Comparison of ENCODE assay signal across 9 cellular contexts in the genomic region with DNA sequence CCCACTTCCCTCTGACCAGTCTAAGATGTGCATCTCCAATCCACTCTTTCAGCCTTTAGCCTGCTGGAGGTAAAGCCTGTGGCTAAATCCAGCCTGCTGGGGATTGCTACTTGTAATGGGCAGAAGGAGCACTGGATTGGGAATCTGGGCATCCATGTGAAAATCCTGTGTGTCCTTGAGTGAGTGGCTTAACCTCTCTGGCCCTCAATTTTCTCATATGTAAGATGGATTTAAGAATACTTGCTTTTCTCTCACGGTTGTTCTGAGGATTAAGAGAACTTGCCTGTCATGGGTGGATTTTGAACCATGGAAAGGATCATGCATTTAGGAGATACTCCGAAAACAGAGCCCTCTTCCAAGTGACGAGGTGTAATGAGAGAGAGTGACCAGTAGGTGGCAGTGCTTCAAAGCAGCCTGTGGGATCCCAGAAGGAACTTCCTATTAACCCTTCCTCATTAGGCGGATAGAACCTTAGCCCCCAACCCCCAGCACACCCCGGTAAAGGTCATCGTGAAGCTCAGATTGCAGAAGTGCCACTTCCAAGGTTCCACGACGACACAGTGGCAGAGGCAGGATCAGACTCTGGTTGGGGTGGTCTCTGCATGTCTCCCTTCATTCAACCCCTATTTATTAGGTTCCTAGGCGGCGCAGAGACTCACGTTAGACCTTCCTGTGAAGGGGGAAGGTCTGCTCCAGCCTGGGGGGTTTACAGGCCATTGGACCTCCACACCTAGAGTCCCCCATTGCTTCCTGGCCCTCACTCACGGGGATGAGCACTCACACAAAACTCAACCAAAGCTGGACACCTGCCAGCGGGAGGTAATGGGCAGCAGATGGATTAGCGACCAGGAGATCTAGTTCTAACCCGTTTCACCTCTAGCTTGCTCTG.
DNase-seq lines count a peak whose midpoint lies in the region; ATAC-seq, FAIRE-seq and TF ChIP-seq lines count a peak whose summit lies in the region.
"Had no signal": no experiment of that assay in that cellular context is flagged by ENCODE, and none has a peak within 500 bp of the region (broad histone marks: within the 10 kb centered on the region; RNA-seq: fewer than 3 reads in every experiment).

No MANE protein-coding gene starts in this region.

- TF ChIP-seq CTCF in cardiac fibroblast (IDR thresholded peaks at IDR 0.05; ENCODE audit: low read depth, low read length) (peak; percentile 90), kidney (IDR thresholded peaks at IDR 0.05; ENCODE audit: borderline replicate concordance, extremely low read depth, insufficient read depth) (peak; percentile 87)

- peaks cover 3 to 4% of the 10 kb centered on the region in 2 donors for H3K4me1 ChIP-seq in kidney (ENCODE audit: control insufficient read depth in 1 of 2, insufficient read depth in 1 of 2, low read depth in 1 of 2, low read length in 2 of 2)

- H3K9ac ChIP-seq in SK-N-MC (ENCODE audit: insufficient read length) (no peak overlapping the region), kidney (ENCODE audit: low read length in 2 of 2) (peak overlapping the region in 1 of 2 donors; percentile 19)

- H3K36me3 ChIP-seq in SK-N-MC (ENCODE audit: insufficient read depth, low read length) (no peaks in the 10 kb centered on the region), kidney (ENCODE audit: control insufficient read depth in 1 of 2, insufficient read depth in 2 of 2, low read length in 2 of 2) (no peaks in the 10 kb centered on the region)

- no peak for FAIRE-seq in kidney (lab: Jason Lieb, UNC)
- FAIRE-seq: endometrium had no signal

- DNase-seq in NCI-H1092 treated with DMSO at 0.1 percent for 48 hours (lab: John Stamatoyannopoulos, UW) (peak; percentile 57), NCI-H1092 (lab: John Stamatoyannopoulos, UW) (no peak), KG1 (lab: John Stamatoyannopoulos, UW) (peak; percentile 19), SK-N-MC (ENCODE audit: low read depth, low spot score) (peak; percentile 28), cardiac fibroblast (ENCODE audit: low read depth in 2 of 2) (peak; percentile 76), kidney (no peak)
- peak; percentile 3 to 5 for DNase-seq in stimulated activated CD4-positive, alpha-beta T cell treated with anti-CD3 and anti-CD28 coated beads, Interleukin-1b, Interleukin-23, amount 100 ng/mL, for 4 hours (ENCODE audit: low read depth in 2 of 2)

- intact Hi-C loops in kidney (cut with DNase I), result loop anchor here (5.0 kb wide), 1 partner anchor 185 kb away; no protein-coding TSS in a partner anchor

- H3K27ac ChIP-seq in SK-N-MC (no peak overlapping the region), kidney (ENCODE audit: low read depth in 2 of 2, low read length in 2 of 2) (no peak overlapping the region)

- H3K9me3 ChIP-seq in SK-N-MC (ENCODE audit: low read depth, low read length) (no peaks in the 10 kb centered on the region), kidney (ENCODE audit: control insufficient read depth in 1 of 2, low read length in 2 of 2) (no peaks in the 10 kb centered on the region)

- ATAC-seq in HG03159 (IDR thresholded peaks at IDR 0.05; ENCODE audit: unreplicated experiment), result no peak

- H3K4me3 ChIP-seq in SK-N-MC (peak overlapping the region; percentile 61), cardiac fibroblast (replicated peaks in 1 of 2; ENCODE audit: low read depth in 2 of 2, low read length in 2 of 2) (no peak overlapping the region), kidney (ENCODE audit: low read length in 2 of 2) (peak overlapping the region; percentile 43 to 48)

Comparison
In these comparisons a context has a peak if more than half of its experiments do, and no peak if none do; other contexts are left out.
1. DNase-seq: peak in NCI-H1092 treated with DMSO at 0.1 percent for 48 hours (single experiment), KG1 (single experiment), SK-N-MC (single experiment), cardiac fibroblast (2 of 2) and stimulated activated CD4-positive, alpha-beta T cell treated with anti-CD3 and anti-CD28 coated beads, Interleukin-1b, Interleukin-23, amount 100 ng/mL, for 4 hours (2 of 2); none in NCI-H1092 (single experiment) and kidney (single experiment).
2. H3K4me3 ChIP-seq: peak in SK-N-MC (single experiment) and kidney (2 of 2); none in cardiac fibroblast (0 of 2).